ENCODE assay signal across 1 cellular context in the genomic region with DNA sequence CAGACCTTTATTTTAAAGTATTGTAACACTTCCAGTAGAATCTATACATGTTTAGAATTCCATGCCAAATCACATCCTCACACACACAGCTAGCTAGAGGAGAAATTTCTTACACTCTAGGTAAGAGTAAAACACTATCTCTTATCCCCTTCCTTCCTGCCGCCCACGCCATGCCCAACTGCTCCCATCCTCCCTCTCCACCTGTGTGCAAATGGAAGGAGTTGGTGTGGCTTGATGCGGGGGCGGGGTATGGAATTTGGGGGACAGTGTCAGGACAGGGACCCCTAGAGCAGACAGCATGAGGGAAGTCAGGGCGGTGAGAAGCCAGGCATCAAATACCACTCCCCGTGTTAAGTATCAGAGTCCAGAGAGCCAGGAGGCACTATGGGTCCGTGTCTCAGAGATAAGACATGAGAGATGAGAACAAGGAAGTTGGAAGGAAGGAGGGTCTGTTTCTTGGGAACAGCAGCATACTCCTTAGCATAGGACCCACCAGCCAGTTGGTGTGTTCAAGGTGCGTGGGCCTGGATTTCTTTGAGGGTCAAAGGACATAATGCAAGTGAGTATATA.
TF ChIP-seq lines count a peak whose summit lies in the region.

No MANE protein-coding gene starts in this region.

TF ChIP-seq in H1, 55 proteins besides CTCF, POLR2A, EP300 and RAD21:
- no peak for TF ChIP-seq TAF1 (IDR thresholded peaks at IDR 0.05; ENCODE audit: low read depth, low read length)
- TF ChIP-seq SIX5 (IDR thresholded peaks at IDR 0.05; ENCODE audit: low read depth, low read length), result no peak
- TF ChIP-seq NANOG (IDR thresholded peaks at IDR 0.05; ENCODE audit: insufficient read depth, low read depth, low read length, poor library complexity, severe bottlenecking), result no peak
- TF ChIP-seq TCF12 (IDR thresholded peaks at IDR 0.05; ENCODE audit: low read depth, low read length), result no peak
- no peak for TF ChIP-seq RNF2 (IDR thresholded peaks at IDR 0.05; ENCODE audit: borderline replicate concordance, low read depth, low read length, missing control alignments, poor library complexity, severe bottlenecking)
- TF ChIP-seq SP1 (IDR thresholded peaks at IDR 0.05; ENCODE audit: low read depth, low read length), result no peak
- no peak for TF ChIP-seq CEBPB (IDR thresholded peaks at IDR 0.05; ENCODE audit: low read depth, low read length)
- TF ChIP-seq KDM4A (IDR thresholded peaks at IDR 0.05; ENCODE audit: low read depth, low read length, severe bottlenecking), result no peak
- TF ChIP-seq CBX5 (IDR thresholded peaks at IDR 0.05; ENCODE audit: low read depth, low read length), result no peak
- no peak for TF ChIP-seq CBX8 (IDR thresholded peaks at IDR 0.05; ENCODE audit: borderline replicate concordance, low read depth, low read length)
- TF ChIP-seq KDM1A (IDR thresholded peaks at IDR 0.05; ENCODE audit: borderline replicate concordance, low read length), result no peak
- no peak for TF ChIP-seq SUZ12 (IDR thresholded peaks at IDR 0.05; ENCODE audit: low read length)
- TF ChIP-seq YY1 (IDR thresholded peaks at IDR 0.05; ENCODE audit: low read depth, low read length), result no peak
- no peak for TF ChIP-seq RBBP5 (IDR thresholded peaks at IDR 0.05; ENCODE audit: borderline replicate concordance, low read depth, low read length)
- no peak for TF ChIP-seq JUN (IDR thresholded peaks at IDR 0.05; ENCODE audit: low read depth, low read length)
- no peak for TF ChIP-seq FOSL1 (IDR thresholded peaks at IDR 0.05; ENCODE audit: insufficient read depth, low read depth, low read length)
- TF ChIP-seq TAF7 (optimal IDR thresholded peaks at IDR 0.05; ENCODE audit: borderline replicate concordance, low read depth, low read length), result no peak
- TF ChIP-seq PHF8 (conservative IDR thresholded peaks at IDR 0.05; ENCODE audit: low read depth, low read length), result no peak
TF ChIP-seq in H1: peak in this region for 0.
